In genomic region chr14:57889245-57889644, GRCh38 we compare ENCODE assay signal across 9 cellular contexts. TPM values are rescaled to one million over a fixed set of nuclear protein-coding genes. Genes with fewer than 3 reads are reported as not detected.
A peak's percentile ranks its signal among the peaks of the same experiment; 100 is the strongest.
DNase-seq lines count a peak whose midpoint lies in the region; ATAC-seq, FAIRE-seq and TF ChIP-seq lines count a peak whose summit lies in the region.
"Had no signal": no experiment of that assay in that cellular context is flagged by ENCODE, and none has a peak within 500 bp of the region (broad histone marks: within the 10 kb centered on the region; RNA-seq: fewer than 3 reads in every experiment).

No MANE protein-coding gene starts in this region.

- H3K27ac ChIP-seq in body of pancreas, result no peak overlapping the region
- H3K27ac ChIP-seq in CD4-positive, alpha-beta T cell (ENCODE audit: low read depth, low read length), result no peak overlapping the region

- no peaks in the 10 kb centered on the region for H3K27me3 ChIP-seq in body of pancreas
- no peaks in the 10 kb centered on the region for H3K27me3 ChIP-seq in CD4-positive, alpha-beta T cell (ENCODE audit: control insufficient read depth, insufficient read depth, low read length)

- no peaks in the 10 kb centered on the region for H3K4me1 Mint-ChIP-seq in T-helper 2 cell treated with Interferon-gamma antibody and Interleukin-4, amounts not matched to agents 5 μg/mL and 100 μg/mL, for 36 hours (ENCODE audit: low read depth)
- H3K4me1 Mint-ChIP-seq in CD4-positive, alpha-beta T cell (ENCODE audit: low read depth), result no peaks in the 10 kb centered on the region
- H3K4me1 Mint-ChIP-seq: activated CD4-positive, alpha-beta T cell treated with anti-CD3 and anti-CD28 coated beads, Interleukin-2, amount 10 ng/mL, durations not matched to agents 24 days and 14 days had no signal

- no peaks in the 10 kb centered on the region for H3K36me3 Mint-ChIP-seq in T-helper 2 cell treated with Interferon-gamma antibody and Interleukin-4, amounts not matched to agents 5 μg/mL and 100 μg/mL, for 36 hours (ENCODE audit: low read depth)
- no peaks in the 10 kb centered on the region for H3K36me3 Mint-ChIP-seq in CD4-positive, alpha-beta T cell (ENCODE audit: low read depth)

- intact Hi-C loops in body of pancreas (cut with DNase I) (no loop called here), left ventricle myocardium superior (cut with micrococcal nuclease) (no loop called here)
- intact Hi-C loops in CD4-positive, alpha-beta T cell (cut with DNase I, micrococcal nuclease), result no loop called here

- POLR2A ChIA-PET in CD4-positive, alpha-beta T cell (lab: Charles Lee), result no interaction called here

- DNase-seq in M059J (ENCODE audit: low read depth) (peak; percentile 62), body of pancreas (peak in 3 of 4 donors; percentile 29 to 66 (median 53)), left ventricle myocardium superior (peak; percentile 55), urothelium cell line (ENCODE audit: low spot score) (peak; percentile 60)
- no peak for DNase-seq in T-helper 2 cell treated with Interferon-gamma antibody and Interleukin-4, amounts not matched to agents 5 μg/mL and 100 μg/mL, for 36 hours (ENCODE audit: low spot score)
- no peak for DNase-seq in CD4-positive, alpha-beta T cell
- DNase-seq: activated CD4-positive, alpha-beta T cell treated with anti-CD3 and anti-CD28 coated beads, Interleukin-2, amount 10 ng/mL, durations not matched to agents 24 days and 14 days had no signal

- H3K36me3 ChIP-seq in body of pancreas (replicated peaks in 1 of 2; ENCODE audit: insufficient read depth in 1 of 2, low read depth in 2 of 2), result no peaks in the 10 kb centered on the region

- 53 to 62% methylated on average over 3 to 4 of the region's 4 CpGs for WGBS in body of pancreas, 2 donors

- ATAC-seq in body of pancreas (peak; percentile 24), left ventricle myocardium superior (peak; percentile 82), GM18861 (IDR thresholded peaks at IDR 0.05; ENCODE audit: unreplicated experiment) (no peak)
- no peak for ATAC-seq in CD4-positive, alpha-beta T cell (ENCODE audit: poor library complexity)

- H3K27me3 Mint-ChIP-seq in T-helper 2 cell treated with Interferon-gamma antibody and Interleukin-4, amounts not matched to agents 5 μg/mL and 100 μg/mL, for 36 hours (ENCODE audit: low read depth), result no peaks in the 10 kb centered on the region
- H3K27me3 Mint-ChIP-seq in CD4-positive, alpha-beta T cell, result peaks cover 6% of the 10 kb centered on the region
- H3K27me3 Mint-ChIP-seq: activated CD4-positive, alpha-beta T cell treated with anti-CD3 and anti-CD28 coated beads, Interleukin-2, amount 10 ng/mL, durations not matched to agents 24 days and 14 days had no signal

- H3K4me1 ChIP-seq in body of pancreas, result no peaks in the 10 kb centered on the region

- H3K9me3 Mint-ChIP-seq in T-helper 2 cell treated with Interferon-gamma antibody and Interleukin-4, amounts not matched to agents 5 μg/mL and 100 μg/mL, for 36 hours, result no peaks in the 10 kb centered on the region
- no peaks in the 10 kb centered on the region for H3K9me3 Mint-ChIP-seq in CD4-positive, alpha-beta T cell
- H3K9me3 Mint-ChIP-seq: activated CD4-positive, alpha-beta T cell treated with anti-CD3 and anti-CD28 coated beads, Interleukin-2, amount 10 ng/mL, durations not matched to agents 24 days and 14 days had no signal

- CTCF ChIA-PET in CD4-positive, alpha-beta T cell (lab: Charles Lee), result no interaction called here

- TF ChIP-seq POLR2A in body of pancreas (IDR thresholded peaks at IDR 0.05), result no peak

- no peaks in the 10 kb centered on the region for H3K9me3 ChIP-seq in body of pancreas
- H3K9me3 ChIP-seq in CD4-positive, alpha-beta T cell (ENCODE audit: control insufficient read depth, low read length), result no peaks in the 10 kb centered on the region

- no peak overlapping the region for H3K4me3 Mint-ChIP-seq in T-helper 2 cell treated with Interferon-gamma antibody and Interleukin-4, amounts not matched to agents 5 μg/mL and 100 μg/mL, for 36 hours
- H3K4me3 Mint-ChIP-seq in CD4-positive, alpha-beta T cell, result no peak overlapping the region
- H3K4me3 Mint-ChIP-seq: activated CD4-positive, alpha-beta T cell treated with anti-CD3 and anti-CD28 coated beads, Interleukin-2, amount 10 ng/mL, durations not matched to agents 24 days and 14 days had no signal

- H3K4me3 ChIP-seq in body of pancreas, result no peak overlapping the region

- no peak overlapping the region for H3K27ac Mint-ChIP-seq in T-helper 2 cell treated with Interferon-gamma antibody and Interleukin-4, amounts not matched to agents 5 μg/mL and 100 μg/mL, for 36 hours
- H3K27ac Mint-ChIP-seq in CD4-positive, alpha-beta T cell, result no peak overlapping the region
- H3K27ac Mint-ChIP-seq: activated CD4-positive, alpha-beta T cell treated with anti-CD3 and anti-CD28 coated beads, Interleukin-2, amount 10 ng/mL, durations not matched to agents 24 days and 14 days; progenitor cell of endocrine pancreas had no signal

- no peak for TF ChIP-seq CTCF in body of pancreas (IDR thresholded peaks at IDR 0.05)
- no peak for TF ChIP-seq CTCF in CD4-positive, alpha-beta T cell (IDR thresholded peaks at IDR 0.05)

- peak; percentile 90 for FAIRE-seq in urothelium cell line (lab: Jason Lieb, UNC)

RNA-seq across cellular contexts. Expression of gene SLC35F4, which starts 23.4 kb away (rescaled TPM):
- not detected in 2 replicates for total RNA-seq in M059J (2014; rRNA removed; shearing (Covaris generic))
- not detected for total RNA-seq in body of pancreas
- not detected for total RNA-seq in left ventricle myocardium superior
- not detected for total RNA-seq in CD4-positive, alpha-beta T cell
- total RNA-seq: activated CD4-positive, alpha-beta T cell treated with anti-CD3 and anti-CD28 coated beads, Interleukin-2, amount 10 ng/mL, durations not matched to agents 24 days and 14 days had no signal

Comparison
In these comparisons a context has a peak if more than half of its experiments do, and no peak if none do; other contexts are left out.
1. DNase-seq: peak in M059J (single experiment), body of pancreas (3 of 4), left ventricle myocardium superior (single experiment) and urothelium cell line (single experiment); none in T-helper 2 cell treated with Interferon-gamma antibody and Interleukin-4, amounts not matched to agents 5 μg/mL and 100 μg/mL, for 36 hours (single experiment) and CD4-positive, alpha-beta T cell (0 of 10).
2. ATAC-seq: peak in body of pancreas (single experiment) and left ventricle myocardium superior (single experiment); none in GM18861 (single experiment) and CD4-positive, alpha-beta T cell (single experiment).